Comparison of ENCODE assay signal across 24 cellular contexts in genomic region chr9:36842560-36843530, GRCh38.
A peak's percentile ranks its signal among the peaks of the same experiment; 100 is the strongest.
DNase-seq lines count a peak whose midpoint lies in the region; ATAC-seq, FAIRE-seq and TF ChIP-seq lines count a peak whose summit lies in the region.
"Had no signal": no experiment of that assay in that cellular context is flagged by ENCODE, and none has a peak within 500 bp of the region (broad histone marks: within the 10 kb centered on the region; RNA-seq: fewer than 3 reads in every experiment).

No MANE protein-coding gene starts in this region.

- peak; percentile 57 for FAIRE-seq in GM12891 (lab: Jason Lieb, UNC)
- FAIRE-seq: RCC 7860 had no signal

- H4K91ac ChIP-seq in trophoblast cell (ENCODE audit: low read depth, low read length): no peak overlapping the region

- no peak overlapping the region for H4K8ac ChIP-seq in trophoblast cell (ENCODE audit: low read depth, low read length)

- H3K9ac ChIP-seq in trophoblast cell (ENCODE audit: low read length): no peak overlapping the region

- no peaks in the 10 kb centered on the region for H3K4me1 ChIP-seq in trophoblast cell (ENCODE audit: control insufficient read depth in 1 of 2, insufficient read depth in 2 of 2, low read length in 2 of 2)

- DNase-seq in GM12891 (ENCODE audit: insufficient read length, low spot score) (no peak), MV-4-11 (lab: John Stamatoyannopoulos, UW) (peak; percentile 98), amniotic epithelial cell (ENCODE audit: low read depth) (peak; percentile 25), trophoblast cell (no peak), SW480 (ENCODE audit: low spot score) (no peak)
- DNase-seq in central memory CD4-positive, alpha-beta T cell: no peak
- DNase-seq: activated CD4-positive, alpha-beta T cell treated with anti-CD3 and anti-CD28 coated beads, Interleukin-2, amount 50 U/mL, for 48 hours; activated CD8-positive, alpha-beta memory T cell treated with anti-CD3 and anti-CD28 coated beads, Interleukin-2, amount 50 U/mL, for 48 hours; activated naive CD8-positive, alpha-beta T cell treated with anti-CD3 and anti-CD28 coated beads, Interleukin-2, amount 10 ng/mL, durations not matched to agents 7 days and 5 days; CD4-positive, alpha-beta T cell; effector CD4-positive, alpha-beta T cell; glutamatergic neuron; GOT3; Karpas-422; NCI-H1092 treated with DMSO at 0.1 percent for 48 hours; NCI-H1930; NCI-H526; stimulated activated CD4-positive, alpha-beta T cell treated with anti-CD3 and anti-CD28 coated beads, Interleukin-4, amount 100 ng/mL, for 4 hours; stimulated activated naive CD4-positive, alpha-beta T cell treated with Interleukin-2 at 50 U/mL for 16 hours had no signal

- no peaks in the 10 kb centered on the region for H3K79me1 ChIP-seq in trophoblast cell (ENCODE audit: low read length)

- H3K18ac ChIP-seq in trophoblast cell (ENCODE audit: low read length): no peak overlapping the region

- H2AFZ ChIP-seq in trophoblast cell (ENCODE audit: insufficient read depth, low read length, poor library complexity): no peak overlapping the region

- no peak for ATAC-seq in GM19395 (IDR thresholded peaks at IDR 0.05; ENCODE audit: unreplicated experiment)

- no peak overlapping the region for H2BK5ac ChIP-seq in trophoblast cell (ENCODE audit: low read depth, low read length, poor library complexity)

- H3K23ac ChIP-seq in trophoblast cell (ENCODE audit: low read length): no peak overlapping the region

- TF ChIP-seq POLR2A in GM12891 (IDR thresholded peaks at IDR 0.05; ENCODE audit: low read depth, low read length): peak; percentile 37; the same call in 1 of the 2 replicates

- no peaks in the 10 kb centered on the region for H3K79me2 ChIP-seq in trophoblast cell (ENCODE audit: control insufficient read depth, insufficient read depth, low read length, poor library complexity)

- no peak overlapping the region for H2BK120ac ChIP-seq in trophoblast cell (ENCODE audit: insufficient read depth, low read length, poor library complexity)

- H3K14ac ChIP-seq in trophoblast cell (ENCODE audit: low read length): no peak overlapping the region

- no peaks in the 10 kb centered on the region for H3K36me3 ChIP-seq in trophoblast cell (ENCODE audit: control insufficient read depth in 1 of 2, insufficient read depth in 2 of 2, low read length in 2 of 2)
- H3K36me3 ChIP-seq: thoracic aorta had no signal

- WGBS in trophoblast cell (ENCODE audit: extremely low coverage, insufficient coverage, insufficient read length): no CpG with 5 or more reads among the region's 28 CpGs

- no peak overlapping the region for H2AK5ac ChIP-seq in trophoblast cell (ENCODE audit: low read length)

- H3K4me2 ChIP-seq in trophoblast cell (ENCODE audit: low read length): no peak overlapping the region

- no peaks in the 10 kb centered on the region for H3K9me3 ChIP-seq in trophoblast cell (ENCODE audit: insufficient read depth, low read depth, low read length)
- H3K9me3 ChIP-seq: thoracic aorta had no signal

- H2BK12ac ChIP-seq in trophoblast cell (ENCODE audit: low read length): no peak overlapping the region

- no peaks in the 10 kb centered on the region for H3K27me3 ChIP-seq in trophoblast cell (ENCODE audit: insufficient read depth, low read length)

- no peak overlapping the region for H4K12ac ChIP-seq in trophoblast cell (ENCODE audit: low read depth, low read length)

- peak overlapping the region; percentile 57 for H3K4me3 ChIP-seq in trophoblast cell (ENCODE audit: low read depth, low read length)
- H3K4me3 ChIP-seq: lung, thoracic aorta had no signal

- no peak overlapping the region for H3K4ac ChIP-seq in trophoblast cell (ENCODE audit: low read depth, low read length)

- no peak overlapping the region for H3K27ac ChIP-seq in trophoblast cell (ENCODE audit: low read depth, low read length)
- H3K27ac ChIP-seq: epithelial cell of prostate, thoracic aorta had no signal

TF ChIP-seq in GM12891, 5 proteins besides CTCF, POLR2A, EP300 and RAD21:
- no peak for TF ChIP-seq PAX5 (IDR thresholded peaks at IDR 0.05; ENCODE audit: insufficient read depth, low read length, severe bottlenecking)
- no peak for TF ChIP-seq POU2F2 (IDR thresholded peaks at IDR 0.05; ENCODE audit: low read depth, low read length)
- TF ChIP-seq POLR2AphosphoS5 (IDR thresholded peaks at IDR 0.05; ENCODE audit: low read depth, low read length): no peak; the same call in 1 of the 2 replicates
- TF ChIP-seq SPI1 (IDR thresholded peaks at IDR 0.05; ENCODE audit: low read depth, low read length): no peak
- TF ChIP-seq TAF1 (IDR thresholded peaks at IDR 0.05; ENCODE audit: low read depth, low read length): no peak
TF ChIP-seq in GM12891: peak in this region for 0.

Comparison
In these comparisons a context has a peak if more than half of its experiments do, and no peak if none do; other contexts are left out.
1. DNase-seq: peak in MV-4-11 (single experiment) and amniotic epithelial cell (single experiment); none in GM12891 (single experiment), trophoblast cell (0 of 2), SW480 (single experiment) and central memory CD4-positive, alpha-beta T cell (single experiment).